1 cellular context compared by ENCODE assay signal in the genomic region with DNA sequence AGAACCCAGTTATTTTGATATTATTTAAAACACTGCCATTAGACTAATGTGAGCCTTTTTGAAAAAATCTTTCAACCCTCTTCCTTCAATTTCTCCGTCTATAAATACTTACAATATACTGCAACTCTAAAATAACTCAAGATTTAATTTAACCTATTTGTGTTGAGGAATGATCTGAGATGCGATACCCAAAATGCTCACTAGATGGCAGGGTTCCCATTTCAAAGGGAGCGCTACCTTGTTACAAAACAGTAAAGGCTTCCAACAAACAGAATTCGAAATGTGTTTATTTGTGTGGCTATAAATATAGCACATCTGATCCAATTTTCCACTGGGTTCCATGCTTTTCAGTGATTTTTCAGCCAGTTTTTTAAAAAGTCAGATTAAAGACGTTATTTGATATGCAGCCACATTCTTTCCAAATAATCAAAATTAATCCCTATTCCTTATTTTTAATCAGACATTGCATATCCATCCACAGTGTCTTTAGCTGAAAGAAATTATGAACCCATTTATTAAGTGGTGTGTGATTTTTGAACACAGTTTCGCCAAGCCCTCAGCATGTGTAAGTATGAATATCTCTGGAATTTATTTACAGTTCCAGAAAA.
TF ChIP-seq lines count a peak whose summit lies in the region.

No MANE protein-coding gene starts in this region.

TF ChIP-seq in GM23338, 12 proteins besides CTCF, POLR2A, EP300 and RAD21 (continued from another document):
- TF ChIP-seq, protein P1, sequence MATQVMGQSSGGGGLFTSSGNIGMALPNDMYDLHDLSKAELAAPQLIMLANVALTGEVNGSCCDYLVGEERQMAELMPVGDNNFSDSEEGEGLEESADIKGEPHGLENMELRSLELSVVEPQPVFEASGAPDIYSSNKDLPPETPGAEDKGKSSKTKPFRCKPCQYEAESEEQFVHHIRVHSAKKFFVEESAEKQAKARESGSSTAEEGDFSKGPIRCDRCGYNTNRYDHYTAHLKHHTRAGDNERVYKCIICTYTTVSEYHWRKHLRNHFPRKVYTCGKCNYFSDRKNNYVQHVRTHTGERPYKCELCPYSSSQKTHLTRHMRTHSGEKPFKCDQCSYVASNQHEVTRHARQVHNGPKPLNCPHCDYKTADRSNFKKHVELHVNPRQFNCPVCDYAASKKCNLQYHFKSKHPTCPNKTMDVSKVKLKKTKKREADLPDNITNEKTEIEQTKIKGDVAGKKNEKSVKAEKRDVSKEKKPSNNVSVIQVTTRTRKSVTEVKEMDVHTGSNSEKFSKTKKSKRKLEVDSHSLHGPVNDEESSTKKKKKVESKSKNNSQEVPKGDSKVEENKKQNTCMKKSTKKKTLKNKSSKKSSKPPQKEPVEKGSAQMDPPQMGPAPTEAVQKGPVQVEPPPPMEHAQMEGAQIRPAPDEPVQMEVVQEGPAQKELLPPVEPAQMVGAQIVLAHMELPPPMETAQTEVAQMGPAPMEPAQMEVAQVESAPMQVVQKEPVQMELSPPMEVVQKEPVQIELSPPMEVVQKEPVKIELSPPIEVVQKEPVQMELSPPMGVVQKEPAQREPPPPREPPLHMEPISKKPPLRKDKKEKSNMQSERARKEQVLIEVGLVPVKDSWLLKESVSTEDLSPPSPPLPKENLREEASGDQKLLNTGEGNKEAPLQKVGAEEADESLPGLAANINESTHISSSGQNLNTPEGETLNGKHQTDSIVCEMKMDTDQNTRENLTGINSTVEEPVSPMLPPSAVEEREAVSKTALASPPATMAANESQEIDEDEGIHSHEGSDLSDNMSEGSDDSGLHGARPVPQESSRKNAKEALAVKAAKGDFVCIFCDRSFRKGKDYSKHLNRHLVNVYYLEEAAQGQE (IDR thresholded peaks at IDR 0.05; ENCODE audit: unreplicated experiment), result no peak
- no peak for TF ChIP-seq ZNF114 (CRISPR knock-in tag; IDR thresholded peaks at IDR 0.05)
- TF ChIP-seq, protein P2, sequence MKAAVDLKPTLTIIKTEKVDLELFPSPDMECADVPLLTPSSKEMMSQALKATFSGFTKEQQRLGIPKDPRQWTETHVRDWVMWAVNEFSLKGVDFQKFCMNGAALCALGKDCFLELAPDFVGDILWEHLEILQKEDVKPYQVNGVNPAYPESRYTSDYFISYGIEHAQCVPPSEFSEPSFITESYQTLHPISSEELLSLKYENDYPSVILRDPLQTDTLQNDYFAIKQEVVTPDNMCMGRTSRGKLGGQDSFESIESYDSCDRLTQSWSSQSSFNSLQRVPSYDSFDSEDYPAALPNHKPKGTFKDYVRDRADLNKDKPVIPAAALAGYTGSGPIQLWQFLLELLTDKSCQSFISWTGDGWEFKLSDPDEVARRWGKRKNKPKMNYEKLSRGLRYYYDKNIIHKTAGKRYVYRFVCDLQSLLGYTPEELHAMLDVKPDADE (IDR thresholded peaks at IDR 0.05), result no peak
- TF ChIP-seq EZH2phosphoT487 (IDR thresholded peaks at IDR 0.05; ENCODE audit: unreplicated experiment), result no peak
- no peak for TF ChIP-seq STAT1 (IDR thresholded peaks at IDR 0.05; ENCODE audit: unreplicated experiment)
- TF ChIP-seq NANOG (IDR thresholded peaks at IDR 0.05; ENCODE audit: borderline replicate concordance), result no peak
- TF ChIP-seq JUNB (IDR thresholded peaks at IDR 0.05; ENCODE audit: unreplicated experiment), result no peak
- no peak for TF ChIP-seq POLR2AphosphoS5 (IDR thresholded peaks at IDR 0.05; ENCODE audit: low read depth)
- no peak for TF ChIP-seq EZH2 (IDR thresholded peaks at IDR 0.05; ENCODE audit: low read depth, unreplicated experiment)
TF ChIP-seq in GM23338: peak in this region for 0.
